Comparison of ENCODE assay signal across 1 cellular context in genomic region chrX:53437211-53437610, GRCh38.
TF ChIP-seq lines count a peak whose summit lies in the region.

No MANE protein-coding gene starts in this region.

TF ChIP-seq in GM12878, 131 proteins besides CTCF, POLR2A, EP300 and RAD21 (continued from another document):
- TF ChIP-seq FOS (IDR thresholded peaks at IDR 0.05; ENCODE audit: borderline replicate concordance, extremely low read depth, insufficient read length) (no peak), SP1 (IDR thresholded peaks at IDR 0.05; ENCODE audit: low read depth, low read length) (no peak), ZNF622 (IDR thresholded peaks at IDR 0.05) (no peak), SREBF2 (IDR thresholded peaks at IDR 0.05; ENCODE audit: low read length) (no peak), YY1 (IDR thresholded peaks at IDR 0.05; ENCODE audit: low read depth, low read length) (no peak), RUNX3 (IDR thresholded peaks at IDR 0.05; ENCODE audit: low read length) (peak; percentile 15; the same call in 1 of the 2 replicates), FOXM1 (IDR thresholded peaks at IDR 0.05; ENCODE audit: low read depth, low read length) (no peak), SUZ12 (IDR thresholded peaks at IDR 0.05; ENCODE audit: unreplicated experiment) (no peak), SKIL (IDR thresholded peaks at IDR 0.05; ENCODE audit: low read depth, poor library complexity, severe bottlenecking) (no peak), E4F1 (IDR thresholded peaks at IDR 0.05; ENCODE audit: borderline replicate concordance, partially characterized antibody) (no peak), E2F8 (IDR thresholded peaks at IDR 0.05; ENCODE audit: low read depth, partially characterized antibody) (no peak), LARP7 (IDR thresholded peaks at IDR 0.05) (no peak), STAT1 (conservative IDR thresholded peaks at IDR 0.05) (no peak), KDM1A (IDR thresholded peaks at IDR 0.05; ENCODE audit: borderline replicate concordance) (no peak), TCF7 (IDR thresholded peaks at IDR 0.05; ENCODE audit: borderline replicate concordance) (no peak), CREM (IDR thresholded peaks at IDR 0.05; ENCODE audit: low read depth) (no peak)
TF ChIP-seq in GM12878: peak in this region for 6.
